In the genomic region with DNA sequence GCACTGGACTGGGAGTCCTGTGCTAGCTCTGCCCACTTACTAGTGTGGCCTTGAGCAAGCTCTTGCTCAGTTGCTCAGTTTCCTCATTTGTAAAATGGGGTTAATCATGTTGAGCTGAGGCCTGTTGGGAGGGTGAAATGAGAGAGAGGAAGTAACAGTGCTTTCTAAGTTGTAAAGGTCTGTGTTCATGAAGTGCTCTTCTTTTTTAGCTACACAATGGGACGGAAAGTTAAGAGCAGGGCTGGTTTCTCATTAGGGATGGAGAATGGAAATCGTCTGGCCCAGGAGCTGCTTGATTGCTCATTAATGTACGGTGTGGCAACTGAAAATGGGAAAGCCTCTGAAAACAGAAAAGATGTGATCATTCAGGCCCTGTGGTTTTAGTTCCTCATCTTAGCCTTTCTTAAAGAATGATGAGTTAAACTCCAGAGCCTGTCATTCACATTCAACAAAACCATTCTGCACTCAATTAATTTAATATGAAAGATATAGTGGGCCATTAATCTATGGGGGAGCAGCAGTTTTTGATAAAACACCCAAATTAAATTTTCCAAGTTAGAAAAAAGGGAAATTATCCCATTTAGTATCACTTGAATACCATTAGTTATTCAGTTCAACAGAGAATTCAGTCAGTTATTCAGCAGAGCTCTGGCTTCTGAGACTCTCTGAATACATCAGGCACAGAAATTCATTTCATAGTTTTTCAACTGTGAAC, we compare ENCODE assay signal across 1 cellular context.
TF ChIP-seq lines count a peak whose summit lies in the region.

No MANE protein-coding gene starts in this region.

TF ChIP-seq in GM23338, 12 proteins besides CTCF, POLR2A, EP300 and RAD21 (continued from another document):
- TF ChIP-seq ZNF462 (CRISPR knock-in tag; IDR thresholded peaks at IDR 0.05), result no peak
- TF ChIP-seq, protein P1, sequence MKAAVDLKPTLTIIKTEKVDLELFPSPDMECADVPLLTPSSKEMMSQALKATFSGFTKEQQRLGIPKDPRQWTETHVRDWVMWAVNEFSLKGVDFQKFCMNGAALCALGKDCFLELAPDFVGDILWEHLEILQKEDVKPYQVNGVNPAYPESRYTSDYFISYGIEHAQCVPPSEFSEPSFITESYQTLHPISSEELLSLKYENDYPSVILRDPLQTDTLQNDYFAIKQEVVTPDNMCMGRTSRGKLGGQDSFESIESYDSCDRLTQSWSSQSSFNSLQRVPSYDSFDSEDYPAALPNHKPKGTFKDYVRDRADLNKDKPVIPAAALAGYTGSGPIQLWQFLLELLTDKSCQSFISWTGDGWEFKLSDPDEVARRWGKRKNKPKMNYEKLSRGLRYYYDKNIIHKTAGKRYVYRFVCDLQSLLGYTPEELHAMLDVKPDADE (IDR thresholded peaks at IDR 0.05), result no peak
- no peak for TF ChIP-seq EZH2phosphoT487 (IDR thresholded peaks at IDR 0.05; ENCODE audit: unreplicated experiment)
- no peak for TF ChIP-seq CREB1 (CRISPR knock-in tag; IDR thresholded peaks at IDR 0.05; ENCODE audit: low read depth)
- TF ChIP-seq ZNF114 (CRISPR knock-in tag; IDR thresholded peaks at IDR 0.05), result no peak
